ENCODE assay signal across 8 cellular contexts in the genomic region with DNA sequence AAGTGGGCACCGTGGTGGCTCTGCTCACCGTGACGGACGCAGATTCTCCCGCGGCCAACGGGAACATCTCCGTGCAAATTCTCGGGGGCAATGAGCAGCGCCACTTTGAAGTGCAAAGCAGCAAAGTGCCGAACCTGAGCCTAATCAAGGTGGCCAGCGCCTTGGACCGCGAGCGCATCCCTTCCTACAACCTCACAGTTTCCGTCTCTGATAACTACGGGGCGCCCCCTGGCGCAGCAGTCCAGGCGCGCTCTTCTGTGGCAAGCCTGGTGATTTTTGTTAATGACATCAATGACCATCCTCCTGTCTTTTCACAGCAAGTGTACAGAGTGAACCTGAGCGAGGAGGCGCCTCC. TPM values are rescaled to one million over a fixed set of nuclear protein-coding genes. Genes with fewer than 3 reads are reported as not detected.
DNase-seq lines count a peak whose midpoint lies in the region; ATAC-seq and TF ChIP-seq lines count a peak whose summit lies in the region.

No MANE protein-coding gene starts in this region.

- H3K4me1 ChIP-seq in duodenal mucosa (ENCODE audit: control insufficient read depth in 1 of 2, insufficient read depth in 2 of 2, low read length in 2 of 2) = peaks cover 5 to 12% of the 10 kb centered on the region in 2 donors
- H3K4me1 ChIP-seq in mesenchymal stem cell (ENCODE audit: control insufficient read depth, insufficient read depth, low read depth, low read length) = peaks cover 16% of the 10 kb centered on the region
- H3K4me1 ChIP-seq in transverse colon = peaks cover 0 to 16% (median 9%) of the 10 kb centered on the region in 4 donors

- 12% methylated on average over 23 of the region's 23 CpGs for WGBS in mesenchymal stem cell
- 23% methylated on average over 16 of the region's 23 CpGs; no CpG with 5 or more reads in 1 of the 2 donors for WGBS in transverse colon (ENCODE audit: low coverage in 1 of 2), 2 donors

- peak overlapping the region; percentile 89 for H4K8ac ChIP-seq in mesenchymal stem cell (ENCODE audit: low read length)

- no peak for ATAC-seq in HG03039 (IDR thresholded peaks at IDR 0.05; ENCODE audit: unreplicated experiment)

- H3K79me1 ChIP-seq in mesenchymal stem cell (replicated peaks; ENCODE audit: low read length, poor library complexity, severe bottlenecking) = peaks cover 28% of the 10 kb centered on the region

- peak overlapping the region in 1 of 2 experiments; percentile 5 for H3K14ac ChIP-seq in mesenchymal stem cell (ENCODE audit: low read length in 2 of 2)

- peak overlapping the region; percentile 94 for H3K4me3 ChIP-seq in AG10803 (ENCODE audit: low read length)
- peak overlapping the region; percentile 81 to 85 for H3K4me3 ChIP-seq in duodenal mucosa (ENCODE audit: low read depth in 1 of 2, low read length in 2 of 2)
- H3K4me3 ChIP-seq in mesenchymal stem cell (ENCODE audit: insufficient read depth in 1 of 2, low read depth in 1 of 2, low read length in 2 of 2) = peak overlapping the region; percentile 68 to 92
- H3K4me3 ChIP-seq in transverse colon = peak overlapping the region; percentile 45 to 69 (median 68)

- TF ChIP-seq EP300 in transverse colon (IDR thresholded peaks at IDR 0.05; ENCODE audit: low read depth) = no peak

- no peak overlapping the region for H3K27ac ChIP-seq in duodenal mucosa (ENCODE audit: low read depth, low read length)
- no peak overlapping the region for H3K27ac ChIP-seq in mesenchymal stem cell (ENCODE audit: low read length, poor library complexity, severe bottlenecking)
- peak overlapping the region; percentile 82 to 93 (median 88) for H3K27ac ChIP-seq in transverse colon

- TF ChIP-seq CTCF in AG10803 (conservative IDR thresholded peaks at IDR 0.05; ENCODE audit: low read length) = peak; percentile 71
- TF ChIP-seq CTCF in transverse colon (IDR thresholded peaks at IDR 0.05) = peak in 4 of 5 experiments; percentile 21 to 49 (median 22)

- H3K27me3 ChIP-seq in duodenal mucosa (ENCODE audit: control insufficient read depth in 1 of 2, insufficient read depth in 2 of 2, low read length in 2 of 2) = peaks cover 27 to 29% of the 10 kb centered on the region in 2 donors
- no peaks in the 10 kb centered on the region for H3K27me3 ChIP-seq in mesenchymal stem cell (ENCODE audit: control insufficient read depth in 1 of 2, insufficient read depth in 1 of 2, low read length in 2 of 2)
- H3K27me3 ChIP-seq in transverse colon = peaks cover 45% of the 10 kb centered on the region

- peak overlapping the region in 1 of 2 donors; percentile 1 for H3K9ac ChIP-seq in duodenal mucosa (ENCODE audit: low read depth in 1 of 2, low read length in 2 of 2)
- H3K9ac ChIP-seq in mesenchymal stem cell (ENCODE audit: low read length) = peak overlapping the region; percentile 91

- H2AFZ ChIP-seq in mesenchymal stem cell (ENCODE audit: low read depth, low read length) = peak overlapping the region; percentile 87

- H2BK15ac ChIP-seq in mesenchymal stem cell (ENCODE audit: low read depth, poor library complexity, severe bottlenecking) = peak overlapping the region; percentile 12

- H3K9me3 ChIP-seq in duodenal mucosa (ENCODE audit: control insufficient read depth in 1 of 2, low read length in 2 of 2) (no peaks in the 10 kb centered on the region), mesenchymal stem cell (ENCODE audit: control insufficient read depth, low read length) (no peaks in the 10 kb centered on the region), transverse colon (no peaks in the 10 kb centered on the region)

- in situ Hi-C loops in transverse colon (cut with MboI; ENCODE audit: low pct_ligation_motif_present in 1 of 4, low pct_unique_long_range_greater_than_20kb in 1 of 4, low sequenced_read_pairs in 3 of 4) = loop anchor here in 3 of 4 donors (10.0 to 25.0 kb wide), 2 partner anchors 420 to 427 kb away; no protein-coding TSS in a partner anchor

- peak; percentile 56 for DNase-seq in AG10803 (ENCODE audit: low read depth)
- DNase-seq in LHCN-M2 (ENCODE audit: low read depth) = peak; percentile 53
- DNase-seq in mesenchymal stem cell = peak; percentile 63
- peak; percentile 21 for DNase-seq in transverse colon
- DNase-seq in HT-29 (ENCODE audit: low spot score) = no peak
- DNase-seq in NCI-H1694 (lab: John Stamatoyannopoulos, UW) = no peak

- peak overlapping the region in 1 of 2 experiments; percentile 51 for H3K4ac ChIP-seq in mesenchymal stem cell (ENCODE audit: low read depth in 1 of 2, low read length in 2 of 2)

- H3K18ac ChIP-seq in mesenchymal stem cell (ENCODE audit: low read depth in 1 of 2, low read length in 2 of 2) = peak overlapping the region; percentile 88 to 92

- intact Hi-C loops in transverse colon (cut with DNase I; ENCODE audit: low total_unique reads) = loop anchor here (10.0 kb wide), 1 partner anchor 157 kb away; no protein-coding TSS in a partner anchor

- H3K36me3 ChIP-seq in duodenal mucosa (ENCODE audit: control insufficient read depth in 1 of 2, insufficient read depth in 2 of 2, low read length in 2 of 2) (no peaks in the 10 kb centered on the region), mesenchymal stem cell (ENCODE audit: control insufficient read depth in 1 of 2, insufficient read depth in 2 of 2, low read depth in 1 of 2, low read length in 2 of 2) (no peaks in the 10 kb centered on the region), transverse colon (no peaks in the 10 kb centered on the region)

- H2BK120ac ChIP-seq in mesenchymal stem cell (ENCODE audit: low read depth, low read length) = no peak overlapping the region

- H2BK5ac ChIP-seq in mesenchymal stem cell (ENCODE audit: low read depth, low read length, poor library complexity, severe bottlenecking) = no peak overlapping the region

- no peak for TF ChIP-seq POLR2A in transverse colon (IDR thresholded peaks at IDR 0.05)

- H4K91ac ChIP-seq in mesenchymal stem cell (ENCODE audit: low read length) = peak overlapping the region; percentile 65

- H2BK12ac ChIP-seq in mesenchymal stem cell (ENCODE audit: low read length in 2 of 2) = peak overlapping the region; percentile 3 to 46

- peak overlapping the region in 1 of 2 experiments; percentile 49 for H3K23ac ChIP-seq in mesenchymal stem cell (ENCODE audit: low read length in 2 of 2)

- H2AK5ac ChIP-seq in mesenchymal stem cell (ENCODE audit: low read length, severe bottlenecking) = no peak overlapping the region

- peak overlapping the region; percentile 97 for H3K4me2 ChIP-seq in mesenchymal stem cell (ENCODE audit: low read length, poor library complexity, severe bottlenecking)

RNA-seq across cellular contexts. Expression of a gene that starts 2.7 kb away (rescaled TPM):
- total RNA-seq in LHCN-M2 (2014; rRNA removed) (12.1 TPM in 2 replicates), transverse colon (10 to 100 TPM in 2 of 4 donors, 1 to 10 TPM in 2; 4.1 to 15.9 (median 9.3) TPM)
- 2.6 TPM for polyA plus RNA-seq in LHCN-M2 (2012)
- 2.9 TPM for polyA plus RNA-seq in mesenchymal stem cell (2013, experiment 1 of 2)
- 2.8 TPM for polyA plus RNA-seq in mesenchymal stem cell (2013, experiment 2 of 2)
- not detected in 2 replicates for total RNA-seq in HT-29 (2014; rRNA removed; shearing (Covaris generic))

Comparison
In these comparisons a context has a peak if more than half of its experiments do, and no peak if none do; other contexts are left out.
1. DNase-seq: peak in AG10803 (single experiment), LHCN-M2 (single experiment), mesenchymal stem cell (single experiment) and transverse colon (single experiment); none in HT-29 (single experiment) and NCI-H1694 (single experiment).
2. H3K27ac ChIP-seq: peak in transverse colon (4 of 4); none in duodenal mucosa (single experiment) and mesenchymal stem cell (single experiment).
3. Peak in every context shown above with its lines, with median percentiles within 50 percentile points of each other: H3K4me3 ChIP-seq.